In the genomic region with DNA sequence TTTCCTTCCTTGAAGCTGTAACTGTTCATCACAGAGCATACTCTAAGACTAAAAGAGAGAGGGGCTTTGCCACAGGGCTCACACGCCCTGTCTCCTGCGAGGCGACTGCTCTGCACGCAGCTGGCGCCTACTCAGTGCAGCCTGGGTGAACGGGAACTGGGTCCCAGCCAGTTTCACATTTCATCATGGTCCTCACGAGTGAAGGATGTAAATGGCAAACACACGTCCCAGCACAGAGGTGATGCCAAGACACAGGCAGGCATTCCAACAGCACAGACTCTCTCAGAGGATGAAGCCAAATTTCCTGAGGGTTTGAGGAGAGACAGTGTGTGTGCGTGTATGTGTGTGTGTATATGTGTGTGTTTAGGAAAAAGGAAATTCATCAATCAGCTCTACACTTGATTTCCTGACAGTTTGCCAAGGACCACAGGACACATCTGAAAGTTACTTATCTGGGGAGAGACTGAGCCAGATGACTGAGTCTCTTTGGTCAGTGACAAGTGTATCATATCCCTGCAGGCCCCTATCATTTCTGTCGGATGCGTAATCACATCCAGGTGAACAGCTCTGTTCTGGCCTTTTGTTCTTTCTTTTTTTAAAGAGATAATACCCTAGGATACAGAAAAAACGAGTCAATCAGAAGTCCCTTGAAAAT, we compare ENCODE assay signal across 2 cellular contexts.
TF ChIP-seq lines count a peak whose summit lies in the region.

No MANE protein-coding gene starts in this region.

TF ChIP-seq in SK-N-SH, 30 proteins besides CTCF, POLR2A, EP300 and RAD21 (continued from another document):
- TF ChIP-seq GATA2 (CRISPR knock-in tag; IDR thresholded peaks at IDR 0.05) = peak; percentile 12; the same call in 1 of the 2 replicates
- no peak for TF ChIP-seq TEAD4 (IDR thresholded peaks at IDR 0.05; ENCODE audit: borderline replicate concordance, insufficient read depth)

TF ChIP-seq in SK-N-SH treated with all-trans-retinoic acid at 6 μM for 48 hours, 23 proteins besides CTCF, POLR2A, EP300 and RAD21 (continued from another document):
- TF ChIP-seq TSHZ2 (CRISPR knock-in tag; IDR thresholded peaks at IDR 0.05) (no peak), ISL1 (CRISPR knock-in tag; IDR thresholded peaks at IDR 0.05) (no peak), PPARA (CRISPR knock-in tag; IDR thresholded peaks at IDR 0.05; ENCODE audit: borderline replicate concordance) (no peak)
